Comparison of ENCODE assay signal across 1 cellular context in genomic region chr21:35178812-35179211, GRCh38.
TF ChIP-seq lines count a peak whose summit lies in the region.

No MANE protein-coding gene starts in this region.

TF ChIP-seq in SK-N-SH treated with all-trans-retinoic acid at 6 μM for 48 hours, 23 proteins besides CTCF, POLR2A, EP300 and RAD21 (continued from another document):
- no peak for TF ChIP-seq PATZ1 (CRISPR knock-in tag; IDR thresholded peaks at IDR 0.05; ENCODE audit: borderline replicate concordance)
- no peak for TF ChIP-seq ZNF565 (CRISPR knock-in tag; conservative IDR thresholded peaks at IDR 0.05; ENCODE audit: low read depth)
- TF ChIP-seq ARNTL (CRISPR knock-in tag; IDR thresholded peaks at IDR 0.05; ENCODE audit: borderline replicate concordance, low read depth): no peak
- no peak for TF ChIP-seq TCF4 (CRISPR knock-in tag; IDR thresholded peaks at IDR 0.05; ENCODE audit: borderline replicate concordance)
- TF ChIP-seq ZC3H10 (CRISPR knock-in tag; IDR thresholded peaks at IDR 0.05): no peak
- TF ChIP-seq ESRRG (CRISPR knock-in tag; IDR thresholded peaks at IDR 0.05): no peak
- TF ChIP-seq CREB5 (CRISPR knock-in tag; IDR thresholded peaks at IDR 0.05; ENCODE audit: low read depth): no peak
